Comparison of ENCODE assay signal across 1 cellular context in the genomic region with DNA sequence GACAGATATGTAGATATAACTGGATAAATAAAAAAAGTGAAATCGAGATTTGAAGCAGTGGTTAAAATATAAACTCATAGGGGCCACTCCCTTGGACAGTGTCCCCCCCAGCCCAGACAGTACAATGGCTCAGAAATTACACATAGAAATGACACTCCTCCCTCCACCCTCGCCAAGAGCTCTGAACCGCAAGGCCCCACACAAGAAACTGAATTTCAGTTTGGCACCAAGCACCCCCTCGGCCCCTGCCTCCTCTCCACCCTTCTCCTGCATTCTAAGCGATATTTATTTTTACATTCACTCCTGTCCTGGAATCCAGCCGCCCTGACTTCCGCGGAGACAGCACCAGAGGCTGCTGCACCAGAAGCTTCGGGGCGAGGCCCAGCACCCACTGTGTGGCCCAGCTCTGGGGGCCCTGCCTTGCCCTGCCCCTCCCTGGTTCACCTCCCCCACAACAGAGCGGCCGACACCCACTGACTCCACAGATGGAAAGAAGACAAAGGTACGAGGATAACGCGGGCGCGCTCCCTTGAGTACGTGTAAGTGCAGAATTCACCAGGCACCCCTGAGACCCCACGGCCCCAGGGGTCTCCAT.
TF ChIP-seq lines count a peak whose summit lies in the region.

No MANE protein-coding gene starts in this region.

TF ChIP-seq in IMR-90, 13 proteins besides CTCF, POLR2A, EP300 and RAD21:
- TF ChIP-seq CHD1 (IDR thresholded peaks at IDR 0.05; ENCODE audit: low read depth, low read length) (no peak), RFX5 (IDR thresholded peaks at IDR 0.05; ENCODE audit: low read depth, low read length) (no peak), RCOR1 (IDR thresholded peaks at IDR 0.05; ENCODE audit: insufficient replicate concordance, low read length) (no peak), NFE2L2 (IDR thresholded peaks at IDR 0.05; ENCODE audit: low read depth, low read length) (no peak), MAZ (IDR thresholded peaks at IDR 0.05; ENCODE audit: borderline replicate concordance, low read depth, low read length) (no peak), BHLHE40 (IDR thresholded peaks at IDR 0.05; ENCODE audit: low read depth, low read length) (no peak), FOS (IDR thresholded peaks at IDR 0.05; ENCODE audit: low read depth, low read length) (no peak), MXI1 (IDR thresholded peaks at IDR 0.05; ENCODE audit: borderline replicate concordance, low read depth, low read length) (no peak), MAFK (IDR thresholded peaks at IDR 0.05; ENCODE audit: low read depth, low read length) (no peak), CEBPB (IDR thresholded peaks at IDR 0.05; ENCODE audit: low read depth, low read length) (no peak), SMC3 (IDR thresholded peaks at IDR 0.05; ENCODE audit: low read depth, low read length) (no peak)
- TF ChIP-seq, protein P1, sequence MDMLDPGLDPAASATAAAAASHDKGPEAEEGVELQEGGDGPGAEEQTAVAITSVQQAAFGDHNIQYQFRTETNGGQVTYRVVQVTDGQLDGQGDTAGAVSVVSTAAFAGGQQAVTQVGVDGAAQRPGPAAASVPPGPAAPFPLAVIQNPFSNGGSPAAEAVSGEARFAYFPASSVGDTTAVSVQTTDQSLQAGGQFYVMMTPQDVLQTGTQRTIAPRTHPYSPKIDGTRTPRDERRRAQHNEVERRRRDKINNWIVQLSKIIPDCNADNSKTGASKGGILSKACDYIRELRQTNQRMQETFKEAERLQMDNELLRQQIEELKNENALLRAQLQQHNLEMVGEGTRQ (IDR thresholded peaks at IDR 0.05; ENCODE audit: low read depth, low read length): no peak
- TF ChIP-seq, protein P2, sequence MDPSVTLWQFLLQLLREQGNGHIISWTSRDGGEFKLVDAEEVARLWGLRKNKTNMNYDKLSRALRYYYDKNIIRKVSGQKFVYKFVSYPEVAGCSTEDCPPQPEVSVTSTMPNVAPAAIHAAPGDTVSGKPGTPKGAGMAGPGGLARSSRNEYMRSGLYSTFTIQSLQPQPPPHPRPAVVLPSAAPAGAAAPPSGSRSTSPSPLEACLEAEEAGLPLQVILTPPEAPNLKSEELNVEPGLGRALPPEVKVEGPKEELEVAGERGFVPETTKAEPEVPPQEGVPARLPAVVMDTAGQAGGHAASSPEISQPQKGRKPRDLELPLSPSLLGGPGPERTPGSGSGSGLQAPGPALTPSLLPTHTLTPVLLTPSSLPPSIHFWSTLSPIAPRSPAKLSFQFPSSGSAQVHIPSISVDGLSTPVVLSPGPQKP (IDR thresholded peaks at IDR 0.05; ENCODE audit: borderline replicate concordance, low read depth, low read length): no peak
